ENCODE assay signal across 34 cellular contexts in the genomic region with DNA sequence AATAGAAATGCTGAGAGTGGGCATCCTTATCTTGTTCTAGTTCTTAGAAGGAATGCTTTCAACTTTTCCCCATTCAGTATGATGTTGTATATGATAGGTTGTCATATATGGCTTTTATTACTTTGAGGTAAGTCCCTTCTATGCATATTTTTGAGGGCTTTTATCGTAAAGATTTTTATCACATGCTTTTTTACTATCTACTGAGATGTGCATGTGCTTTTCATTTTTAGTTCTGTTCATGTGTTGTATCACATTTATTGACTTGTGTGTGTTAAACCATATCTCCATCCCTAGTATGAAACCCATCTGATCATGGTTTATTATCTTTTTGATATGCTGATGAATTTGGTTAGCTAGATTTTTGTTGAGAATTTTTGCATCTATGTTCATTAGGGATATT.
"Had no signal": no experiment of that assay in that cellular context is flagged by ENCODE, and none has a peak within 500 bp of the region (broad histone marks: within the 10 kb centered on the region; RNA-seq: fewer than 3 reads in every experiment).

No MANE protein-coding gene starts in this region.

- FAIRE-seq: astrocyte, bronchial epithelial cell had no signal

- DNase-seq: activated effector memory CD4-positive, alpha-beta T cell treated with anti-CD3 and anti-CD28 coated beads, Interleukin-2, amount 50 U/mL, for 16 hours; activated effector memory CD4-positive, alpha-beta T cell treated with Interleukin-2 at 50 U/mL for 16 hours; activated gamma-delta T cell; activated gamma-delta T cell treated with Interleukin-2 at 50 U/mL for 16 hours; activated naive CD4-positive, alpha-beta T cell; activated naive CD4-positive, alpha-beta T cell treated with anti-CD3 and anti-CD28 coated beads for 36 hours; activated naive CD4-positive, alpha-beta T cell treated with anti-CD3 and anti-CD28 coated beads, Interleukin-2, amount 10 ng/mL, durations not matched to agents 7 days and 5 days; activated naive CD4-positive, alpha-beta T cell treated with anti-CD3 and anti-CD28 coated beads, Interleukin-2, amount 50 U/mL, for 16 hours; activated naive CD4-positive, alpha-beta T cell treated with Interleukin-2 at 50 U/mL for 16 hours; activated naive CD8-positive, alpha-beta T cell treated with anti-CD3 and anti-CD28 coated beads for 36 hours; activated naive CD8-positive, alpha-beta T cell treated with anti-CD3 and anti-CD28 coated beads, Interleukin-2, amount 10 ng/mL, durations not matched to agents 7 days and 5 days; activated naive CD8-positive, alpha-beta T cell treated with anti-CD3 and anti-CD28 coated beads, Interleukin-2, amount 50 U/mL, for 24 hours; activated T-cell treated with anti-CD3 and anti-CD28 coated beads, Interleukin-2, amount 50 U/mL, for 1 hour; activated T-cell treated with anti-CD3 and anti-CD28 coated beads, Interleukin-2, amount 50 U/mL, for 24 hours; activated T-cell treated with anti-CD3 and anti-CD28 coated beads, Interleukin-2, amount 50 U/mL, for 4 hours; activated T-cell treated with anti-CD3 and anti-CD28 coated beads, Interleukin-2, amount 50 U/mL, for 48 hours; activated T-cell treated with anti-CD3 and anti-CD28 coated beads, Interleukin-2, amount 50 U/mL, for 72 hours; adrenal gland; amniotic stem cell; amygdala; anterior cingulate cortex; aorta; body of pancreas; brain microvascular endothelial cell; caudate nucleus; central memory CD4-positive, alpha-beta T cell; cerebellar nuclear complex had no signal

- H3K27me3 ChIP-seq: adrenal gland, ascending aorta, body of pancreas, brain microvascular endothelial cell, breast epithelium, cardiac muscle cell had no signal

- H3K36me3 ChIP-seq: adrenal gland, ascending aorta, brain microvascular endothelial cell, breast epithelium, cardiac muscle cell had no signal

- H3K4me1 ChIP-seq: adrenal gland, ascending aorta, body of pancreas, breast epithelium had no signal

- ATAC-seq: activated naive CD4-positive, alpha-beta T cell treated with anti-CD3 and anti-CD28 coated beads, Interleukin-2, amount 50 U/mL, for 72 hours; activated naive CD8-positive, alpha-beta T cell treated with anti-CD3 and anti-CD28 coated beads, Interleukin-2, amount 50 U/mL, for 24 hours; activated T-cell treated with anti-CD3 and anti-CD28 coated beads, Interleukin-2, amount 50 U/mL, for 4 hours; activated T-cell treated with anti-CD3 and anti-CD28 coated beads, Interleukin-2, amount 50 U/mL, for 72 hours; activated T-helper 17 cell treated with anti-CD3 and anti-CD28 coated beads, Interleukin-2, amount 50 U/mL, for 72 hours; body of pancreas had no signal

- H3K9me3 ChIP-seq: adrenal gland, body of pancreas, breast epithelium had no signal

- H3K27ac ChIP-seq: adrenal gland, ascending aorta, body of pancreas, brain microvascular endothelial cell, breast epithelium, cardiac muscle cell had no signal

- H3K4me3 ChIP-seq: adrenal gland, ascending aorta, body of pancreas, breast epithelium, cardiac muscle cell had no signal
